ENCODE assay signal across 8 cellular contexts in genomic region chr11:118997627-118998387, GRCh38. TPM values are rescaled to one million over a fixed set of nuclear protein-coding genes. Genes with fewer than 3 reads are reported as not detected.
DNase-seq lines count a peak whose midpoint lies in the region; ATAC-seq, FAIRE-seq and TF ChIP-seq lines count a peak whose summit lies in the region.

A gene with protein sequence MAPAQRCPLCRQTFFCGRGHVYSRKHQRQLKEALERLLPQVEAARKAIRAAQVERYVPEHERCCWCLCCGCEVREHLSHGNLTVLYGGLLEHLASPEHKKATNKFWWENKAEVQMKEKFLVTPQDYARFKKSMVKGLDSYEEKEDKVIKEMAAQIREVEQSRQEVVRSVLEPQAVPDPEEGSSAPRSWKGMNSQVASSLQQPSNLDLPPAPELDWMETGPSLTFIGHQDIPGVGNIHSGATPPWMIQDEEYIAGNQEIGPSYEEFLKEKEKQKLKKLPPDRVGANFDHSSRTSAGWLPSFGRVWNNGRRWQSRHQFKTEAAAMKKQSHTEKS (plus strand): TSS chr11:118998138. CDS start chr11:118998198, 60 bp downstream.

- H3K4me3 ChIP-seq in BE2C (ENCODE audit: low read depth, low read length) (peak within 1 kb of the TSS; percentile 92), choroid plexus epithelial cell (ENCODE audit: low read depth, low read length) (peak within 1 kb of the TSS; percentile 85)

- no peak for TF ChIP-seq CTCF in BE2C (IDR thresholded peaks at IDR 0.05; ENCODE audit: low read depth, low read length)
- TF ChIP-seq CTCF in choroid plexus epithelial cell (conservative IDR thresholded peaks at IDR 0.05; ENCODE audit: low read depth, low read length) = no peak

- H3K36me3 ChIP-seq in BE2C = peaks cover 8% of the 10 kb centered on the region

- peak; percentile 88 for ATAC-seq in HG03442 (IDR thresholded peaks at IDR 0.05; ENCODE audit: unreplicated experiment)

- H3K27me3 ChIP-seq in BE2C = no peaks in the 10 kb centered on the region

- DNase-seq in BE2C (peak; percentile 93), GM19239 (ENCODE audit: insufficient read length, low spot score) (peak; percentile 97), NCI-H510A treated with DMSO at 0.1 percent for 48 hours (lab: John Stamatoyannopoulos, UW) (peak; percentile 95), choroid plexus epithelial cell (ENCODE audit: low read depth) (peak; percentile 86), kidney tubule cell (ENCODE audit: low spot score) (peak; percentile 92)
- peak; percentile 95 for DNase-seq in activated CD4-positive, alpha-beta T cell treated with anti-CD3 and anti-CD28 coated beads for 4 hours
- DNase-seq in stimulated activated CD4-positive, alpha-beta T cell treated with anti-CD3 and anti-CD28 coated beads, Interleukin-1b, Interleukin-23, amount 100 ng/mL, for 24 hours (ENCODE audit: low read depth in 4 of 4, low spot score in 1 of 4) = peak; percentile 91 to 95 (median 93)

- FAIRE-seq in GM19239 (lab: Jason Lieb, UNC) = peak; percentile 88

- no peaks in the 10 kb centered on the region for H3K9me3 ChIP-seq in BE2C

- 0 out of 2 replicates have a peak, but pooled peaks cover 2% of the 10 kb centered on the region for H3K4me1 ChIP-seq in BE2C

RNA-seq across cellular contexts. Expression of the gene that starts here (rescaled TPM):
- polyA plus RNA-seq in BE2C (2012; ENCODE audit: insufficient read depth, insufficient read length, low read depth) = 31.8 TPM

Comparison
In these comparisons a context has a peak if more than half of its experiments do, and no peak if none do; other contexts are left out.
1. Peak in every context shown above with its lines: DNase-seq, ATAC-seq and H3K4me3 ChIP-seq.